In the genomic region with DNA sequence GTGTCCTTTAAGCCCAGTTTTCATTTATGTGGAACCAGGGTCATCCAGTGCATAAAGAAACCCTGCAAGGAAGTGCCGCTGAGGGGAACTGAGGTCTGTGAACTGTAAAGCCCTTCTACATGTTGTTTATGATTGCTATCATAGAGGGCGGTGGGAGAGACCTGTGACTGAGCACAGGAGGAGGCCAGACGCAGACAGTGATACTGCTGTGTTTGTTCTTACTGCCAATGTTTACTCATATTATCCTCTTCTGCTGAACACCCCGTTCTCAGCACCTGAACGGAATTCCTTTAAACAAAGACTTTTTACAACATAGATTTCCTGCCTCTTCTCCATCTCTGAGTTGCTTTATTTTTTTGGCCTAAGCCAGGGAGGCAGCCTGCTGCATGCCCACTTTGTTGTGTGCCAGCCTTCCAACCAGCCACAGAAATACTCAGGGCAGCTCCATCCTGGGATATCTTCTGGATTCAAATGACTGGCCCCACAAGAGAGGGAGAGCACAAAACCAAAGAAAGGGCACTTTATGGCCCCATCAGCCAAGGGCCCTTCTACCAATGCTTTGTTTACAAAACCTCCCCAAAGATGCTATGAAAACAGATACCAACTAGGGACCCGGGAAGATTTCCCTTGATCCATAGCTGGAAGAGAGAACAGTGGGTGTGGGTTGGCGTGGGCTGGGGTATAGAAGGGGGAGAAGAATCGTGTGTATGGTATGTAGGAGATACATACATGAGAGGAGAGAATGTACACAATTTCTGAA, we compare ENCODE assay signal across 12 cellular contexts. TPM values are rescaled to one million over a fixed set of nuclear protein-coding genes. Genes with fewer than 3 reads are reported as not detected.
DNase-seq lines count a peak whose midpoint lies in the region; FAIRE-seq and TF ChIP-seq lines count a peak whose summit lies in the region.
"Had no signal": no experiment of that assay in that cellular context is flagged by ENCODE, and none has a peak within 500 bp of the region (broad histone marks: within the 10 kb centered on the region; RNA-seq: fewer than 3 reads in every experiment).

No MANE protein-coding gene starts in this region.

- BruUV-seq in Caco-2 (replicated peaks; lab: Mats Ljungman, UMichigan) (no TSS peak), PC-9 (replicated peaks; lab: Mats Ljungman, UMichigan) (no TSS peak)

- no peaks in the 10 kb centered on the region for H3F3A ChIP-seq in PC-9 (ENCODE audit: insufficient read depth, low read depth)

- H3K27me3 Mint-ChIP-seq in Caco-2 (ENCODE audit: insufficient read depth, unreplicated experiment), result peaks cover 24% of the 10 kb centered on the region
- H3K27me3 Mint-ChIP-seq in endothelial cell (ENCODE audit: unreplicated experiment), result peaks cover 7% of the 10 kb centered on the region

- no peaks in the 10 kb centered on the region for H3K9me3 ChIP-seq in Caco-2
- H3K9me3 ChIP-seq in prostate gland, result no peaks in the 10 kb centered on the region
- H3K9me3 ChIP-seq in PC-9 (ENCODE audit: insufficient read depth, low read depth), result no peaks in the 10 kb centered on the region
- H3K9me3 ChIP-seq: neutrophil had no signal

- no peaks in the 10 kb centered on the region for H4K20me1 ChIP-seq in PC-9 (ENCODE audit: insufficient read depth)

- POLR2A ChIA-PET in Caco-2 (lab: Charles Lee), result no interaction called here
- POLR2A ChIA-PET in PC-9 (lab: Charles Lee; ENCODE audit: unreplicated experiment), result no interaction called here

- no peak overlapping the region for H2AFZ ChIP-seq in PC-9

- H3K27ac Mint-ChIP-seq in Caco-2 (ENCODE audit: unreplicated experiment) (no peak overlapping the region), endothelial cell (ENCODE audit: unreplicated experiment) (peak overlapping the region; percentile 7)

- WGBS in prostate gland, result 27% methylated on average over 8 of the region's 8 CpGs

- H3K4me1 ChIP-seq in Caco-2 (peaks cover 18% of the 10 kb centered on the region; the same call in 1 of the 2 replicates), prostate gland (replicated peaks) (peaks cover 5% of the 10 kb centered on the region), PC-9 (replicated peaks; ENCODE audit: insufficient read depth) (no peaks in the 10 kb centered on the region)

- H3K36me3 Mint-ChIP-seq in Caco-2 (ENCODE audit: insufficient read depth, unreplicated experiment) (no peaks in the 10 kb centered on the region), endothelial cell (ENCODE audit: low read depth, unreplicated experiment) (peaks cover 8% of the 10 kb centered on the region)

- no peaks in the 10 kb centered on the region for H3K79me2 ChIP-seq in PC-9 (ENCODE audit: low read depth)

- CTCF ChIA-PET in Caco-2 (lab: Charles Lee), result interaction anchor here (1.2 kb wide), 1 partner anchor 13 kb away, joined by 5 read pairs; no protein-coding TSS in a partner anchor
- CTCF ChIA-PET in PC-9 (lab: Charles Lee), result no interaction called here

- peak overlapping the region; percentile 77 for H3K4me3 Mint-ChIP-seq in Caco-2 (ENCODE audit: unreplicated experiment)
- peak overlapping the region; percentile 26 for H3K4me3 Mint-ChIP-seq in endothelial cell (ENCODE audit: unreplicated experiment)
- H3K4me3 Mint-ChIP-seq: central memory CD8-positive, alpha-beta T cell had no signal

- H3K4me3 ChIP-seq in Caco-2 (ENCODE audit: low read depth, low read length) (no peak overlapping the region), prostate gland (no peak overlapping the region), PC-9 (no peak overlapping the region)

- TF ChIP-seq CTCF in Caco-2 (IDR thresholded peaks at IDR 0.05; ENCODE audit: insufficient read depth in 1 of 2, low read depth in 1 of 2, low read length in 1 of 2, severe bottlenecking in 1 of 2, unreplicated experiment in 1 of 2) (no peak), endothelial cell (IDR thresholded peaks at IDR 0.05; ENCODE audit: unreplicated experiment) (no peak), prostate gland (IDR thresholded peaks at IDR 0.05) (no peak), PC-9 (conservative IDR thresholded peaks at IDR 0.05) (no peak)

- H3K36me3 ChIP-seq in Caco-2 (ENCODE audit: control insufficient read depth, insufficient read depth, low read length) (no peaks in the 10 kb centered on the region), prostate gland (no peaks in the 10 kb centered on the region), PC-9 (ENCODE audit: low read depth) (no peaks in the 10 kb centered on the region)
- H3K36me3 ChIP-seq: neutrophil had no signal

- no peak overlapping the region for H3K4me2 ChIP-seq in PC-9

- TF ChIP-seq POLR2A in prostate gland (IDR thresholded peaks at IDR 0.05) (no peak), GM12891 (IDR thresholded peaks at IDR 0.05; ENCODE audit: low read depth, low read length) (no peak)

- H3K27me3 ChIP-seq in Caco-2 (replicated peaks; ENCODE audit: control insufficient read depth, insufficient read depth, low read length) (peaks cover 12% of the 10 kb centered on the region), prostate gland (replicated peaks; ENCODE audit: insufficient read depth) (no peaks in the 10 kb centered on the region), PC-9 (ENCODE audit: insufficient read depth, low read depth) (peaks cover 24% of the 10 kb centered on the region)

- intact Hi-C loops in Caco-2 (cut with micrococcal nuclease; ENCODE audit: unreplicated experiment) (no loop called here), prostate gland (cut with DNase I) (loop anchor here (5.0 to 10.0 kb wide), 3 partner anchors 164 to 588 kb away; no protein-coding TSS in a partner anchor), PC-9 (cut with micrococcal nuclease; ENCODE audit: unreplicated experiment) (no loop called here)

- peak in 1 of 2 experiments; percentile 7 for DNase-seq in Caco-2
- DNase-seq in NCI-H2029 (lab: John Stamatoyannopoulos, UW), result peak; percentile 7
- no peak for DNase-seq in endothelial cell (ENCODE audit: low spot score)
- peak; percentile 61 for DNase-seq in prostate gland (ENCODE audit: low spot score)
- no peak for DNase-seq in GM12891 (ENCODE audit: insufficient read length, low spot score)
- no peak for DNase-seq in RPMI8226
- no peak for DNase-seq in PC-9
- DNase-seq: activated gamma-delta T cell; H7; stimulated activated CD4-positive, alpha-beta T cell treated with anti-CD3 and anti-CD28 coated beads, Interleukin-15, amount 100 ng/mL, for 24 hours had no signal

- H3K27ac ChIP-seq in prostate gland, result peak overlapping the region; percentile 73 to 78
- no peak overlapping the region for H3K27ac ChIP-seq in PC-9
- H3K27ac ChIP-seq: neutrophil had no signal

- no peaks in the 10 kb centered on the region for H3K9me2 ChIP-seq in PC-9 (ENCODE audit: insufficient read depth)

- H3K9me3 Mint-ChIP-seq in Caco-2 (ENCODE audit: unreplicated experiment) (no peaks in the 10 kb centered on the region), endothelial cell (ENCODE audit: unreplicated experiment) (no peaks in the 10 kb centered on the region)
- H3K9me3 Mint-ChIP-seq: central memory CD8-positive, alpha-beta T cell had no signal

- no peak for FAIRE-seq in GM12891 (lab: Jason Lieb, UNC)

- H3K4me1 Mint-ChIP-seq in Caco-2 (ENCODE audit: low read depth, unreplicated experiment) (peaks cover 8% of the 10 kb centered on the region), endothelial cell (ENCODE audit: unreplicated experiment) (peaks cover 27% of the 10 kb centered on the region)
- H3K4me1 Mint-ChIP-seq: central memory CD8-positive, alpha-beta T cell had no signal

TF ChIP-seq in GM12891, 5 proteins besides CTCF, POLR2A, EP300 and RAD21:
- TF ChIP-seq PAX5 (IDR thresholded peaks at IDR 0.05; ENCODE audit: insufficient read depth, low read length, severe bottlenecking) (no peak), POLR2AphosphoS5 (IDR thresholded peaks at IDR 0.05; ENCODE audit: low read depth, low read length) (no peak), POU2F2 (IDR thresholded peaks at IDR 0.05; ENCODE audit: low read depth, low read length) (no peak), SPI1 (IDR thresholded peaks at IDR 0.05; ENCODE audit: low read depth, low read length) (no peak), TAF1 (IDR thresholded peaks at IDR 0.05; ENCODE audit: low read depth, low read length) (no peak)

RNA-seq across cellular contexts. Expression of a gene that starts 1.1 kb away (rescaled TPM):
- total RNA-seq in Caco-2 (2022) (0.43 and 0.97 TPM in 2 replicates), endothelial cell (ENCODE audit: unreplicated experiment) (87.6 TPM), prostate gland (100 to 1,000 TPM in 1 of 2 donors, 10 to 100 TPM in 1; 29.4 to 105 TPM), PC-9 (2021) (not detected in 2 replicates)
- 1.4 TPM for polyA plus RNA-seq in GM12891 (2012; ENCODE audit: low read depth, missing spikeins)

Comparison
In these comparisons a context has a peak if more than half of its experiments do, and no peak if none do; other contexts are left out.
1. DNase-seq: peak in NCI-H2029 (single experiment) and prostate gland (single experiment); none in endothelial cell (single experiment), GM12891 (single experiment), RPMI8226 (single experiment) and PC-9 (0 of 2).
2. RNA of a gene that starts 1.1 kb away (total RNA-seq): 29.4 to 105 TPM in prostate gland and 87.6 TPM in endothelial cell (single experiment); 0.43 to 0.97 TPM in Caco-2 and not detected in PC-9; every median in the first group is over 10 times any median in the second.